Comparison of ENCODE assay signal across 10 cellular contexts in the genomic region with DNA sequence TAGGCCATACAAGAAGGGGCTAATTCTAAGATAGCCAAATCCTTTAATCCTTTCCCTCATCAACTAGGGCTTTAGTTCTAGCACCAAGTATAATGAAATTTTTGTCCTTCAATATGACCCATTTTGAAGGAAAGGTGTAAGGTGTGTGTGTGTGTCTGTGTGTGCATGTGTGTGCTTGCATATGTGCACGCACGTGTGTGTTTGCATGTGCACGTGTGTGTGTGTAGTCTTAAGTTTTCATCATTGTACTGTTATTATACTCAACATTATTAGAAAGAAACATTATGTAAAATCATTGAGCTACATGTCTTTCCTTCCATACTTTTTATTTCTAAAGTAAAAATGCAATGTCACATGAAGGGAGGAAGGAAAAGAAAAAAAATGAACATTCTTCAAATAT.
"Had no signal": no experiment of that assay in that cellular context is flagged by ENCODE, and none has a peak within 500 bp of the region (broad histone marks: within the 10 kb centered on the region; RNA-seq: fewer than 3 reads in every experiment).

No MANE protein-coding gene starts in this region.

- H3K27ac Mint-ChIP-seq: HFFc6 had no signal

- H3K9me3 ChIP-seq: HAP-1 had no signal

- DNase-seq: GM23248, GOT3, H7, HFFc6, IMR-90, KG1 had no signal

- H3K36me3 ChIP-seq: HAP-1 had no signal

- H3K4me1 ChIP-seq: HAP-1 had no signal

- H3K27ac ChIP-seq: GM23248, HL-60 had no signal

- ATAC-seq: HCT116, K562 had no signal

- H3K9ac ChIP-seq: GM23248 had no signal

- H3K4me3 Mint-ChIP-seq: HFFc6 had no signal

- H3K4me3 ChIP-seq: GM23248, HAP-1, K562 had no signal

- H2AFZ ChIP-seq: GM23248 had no signal

- FAIRE-seq: K562 had no signal
